1 cellular context compared by ENCODE assay signal in the genomic region with DNA sequence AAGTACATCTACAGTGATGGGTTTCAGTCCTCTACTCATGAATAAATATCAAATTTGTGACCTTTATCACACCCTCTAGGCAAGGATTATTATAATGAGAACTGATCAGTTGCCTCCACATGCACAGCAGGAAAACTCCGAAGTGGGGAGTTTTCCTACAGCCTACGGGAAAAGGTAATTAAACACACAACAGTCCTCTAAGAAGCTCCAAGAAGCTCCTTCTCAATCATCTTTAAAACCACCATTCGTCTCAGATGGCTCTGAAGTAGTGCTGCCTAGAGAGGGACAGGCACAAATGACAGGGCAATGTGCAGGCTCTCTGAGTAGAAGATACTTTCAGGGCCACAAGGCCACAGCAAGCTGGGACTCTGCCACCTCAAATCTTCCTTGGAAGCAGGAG.
TF ChIP-seq lines count a peak whose summit lies in the region.

No MANE protein-coding gene starts in this region.

TF ChIP-seq in SK-N-SH, 30 proteins besides CTCF, POLR2A, EP300 and RAD21:
- TF ChIP-seq SMC3 (IDR thresholded peaks at IDR 0.05; ENCODE audit: low read depth, low read length): no peak
- no peak for TF ChIP-seq EZH2phosphoT487 (IDR thresholded peaks at IDR 0.05; ENCODE audit: borderline replicate concordance, low read depth)
